ENCODE assay signal across 9 cellular contexts in the genomic region with DNA sequence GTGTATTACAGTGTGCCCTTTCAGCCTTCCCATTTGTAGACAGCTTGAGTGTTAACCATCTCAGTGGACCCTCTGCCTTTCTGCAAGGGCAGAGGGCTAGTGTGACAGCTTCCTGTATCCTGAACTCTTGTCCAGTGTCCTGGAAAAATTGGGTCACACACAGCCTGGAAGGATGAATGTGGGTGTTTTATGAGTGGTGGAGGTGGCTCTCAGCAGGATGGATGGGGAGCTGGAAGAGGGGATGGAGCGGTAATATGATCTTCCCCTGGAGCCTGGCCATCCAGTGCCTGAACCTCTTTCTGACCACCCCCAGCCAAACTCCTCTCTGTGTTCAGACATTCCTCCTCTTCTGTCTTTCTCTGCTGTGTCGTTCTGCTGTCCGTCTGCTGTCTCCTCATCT.
"Had no signal": no experiment of that assay in that cellular context is flagged by ENCODE, and none has a peak within 500 bp of the region (broad histone marks: within the 10 kb centered on the region; RNA-seq: fewer than 3 reads in every experiment).

No MANE protein-coding gene starts in this region.

- H3K27ac ChIP-seq: GM23248, HL-60, KMS-11 had no signal

- H3K36me3 ChIP-seq: HAP-1 had no signal

- H3K4me1 Mint-ChIP-seq: IgD-negative memory B cell had no signal

- DNase-seq: GM23248, H7, KBM-7 had no signal

- H2AFZ ChIP-seq: GM23248 had no signal

- H3K27ac Mint-ChIP-seq: IgD-negative memory B cell had no signal

- H3K9ac ChIP-seq: GM23248, KMS-11 had no signal

- H3K9me3 Mint-ChIP-seq: IgD-negative memory B cell had no signal

- FAIRE-seq: HepG2 had no signal

- H3K4me2 ChIP-seq: KMS-11 had no signal

- H3K4me3 Mint-ChIP-seq: IgD-negative memory B cell had no signal

- H3K4me3 ChIP-seq: GM23248, HAP-1 had no signal

- H3K9me3 ChIP-seq: HAP-1 had no signal

- H3K36me3 Mint-ChIP-seq: IgD-negative memory B cell had no signal

- H3K4me1 ChIP-seq: HAP-1 had no signal

- ATAC-seq: HCT116, HepG2 had no signal
